ENCODE assay signal across 5 cellular contexts in genomic region chr1:210189426-210189825, GRCh38. TPM values are rescaled to one million over a fixed set of nuclear protein-coding genes. Genes with fewer than 3 reads are reported as not detected.
"Had no signal": no experiment of that assay in that cellular context is flagged by ENCODE, and none has a peak within 500 bp of the region (broad histone marks: within the 10 kb centered on the region; RNA-seq: fewer than 3 reads in every experiment).

No MANE protein-coding gene starts in this region.

- H3K9me3 Mint-ChIP-seq: GM23338, H9, IgD-negative memory B cell had no signal

- H3K4me3 Mint-ChIP-seq: GM23338, H9, IgD-negative memory B cell had no signal

- H2AFZ ChIP-seq: GM23338 had no signal

- H3K4me2 ChIP-seq: GM23338 had no signal

- DNase-seq: H9, HCEC 1CT, KBM-7 had no signal

- H3K4me1 Mint-ChIP-seq: GM23338, H9, IgD-negative memory B cell had no signal

- H3K27ac Mint-ChIP-seq: GM23338, H9, IgD-negative memory B cell had no signal

- H3K36me3 Mint-ChIP-seq: IgD-negative memory B cell had no signal

- H3K4me3 ChIP-seq: GM23338 had no signal

RNA-seq across cellular contexts. Expression of gene SERTAD4, which starts 43.2 kb away (rescaled TPM):
- polyA plus RNA-seq: IgD-negative memory B cell had no signal
